ENCODE assay signal across 28 cellular contexts in genomic region chr7:34720289-34720688, GRCh38.
"Had no signal": no experiment of that assay in that cellular context is flagged by ENCODE, and none has a peak within 500 bp of the region (broad histone marks: within the 10 kb centered on the region; RNA-seq: fewer than 3 reads in every experiment).

No MANE protein-coding gene starts in this region.

- H3K27me3 ChIP-seq: neural progenitor cell, ovary, right lobe of liver, sigmoid colon, stomach, thyroid gland, tibial nerve, upper lobe of left lung, vagina had no signal

- H3K4me2 ChIP-seq: neural progenitor cell had no signal

- DNase-seq: nephron progenitor cell; occipital lobe; ovary; posterior cingulate gyrus; psoas muscle; right cardiac atrium; right lobe of liver; sigmoid colon; small intestine; stimulated activated CD4-positive, alpha-beta T cell treated with anti-CD3 and anti-CD28 coated beads, Interleukin-15, amount 100 ng/mL, for 24 hours; stimulated activated CD4-positive, alpha-beta T cell treated with anti-CD3 and anti-CD28 coated beads, Interleukin-2, amount 100 ng/mL, for 24 hours; stimulated activated CD4-positive, alpha-beta T cell treated with anti-CD3 and anti-CD28 coated beads, Interleukin-2, amount 100 ng/mL, for 48 hours; stimulated activated CD4-positive, alpha-beta T cell treated with anti-CD3 and anti-CD28 coated beads, Interleukin-4, amount 100 ng/mL, for 24 hours; stimulated activated naive B cell treated with anti-CD40 and anti-IgM and Interleukin-4, amounts not matched to agents 10 μg/mL and 1 μg/mL and 100 μg/mL, for 72 hours; stimulated activated naive CD4-positive, alpha-beta T cell treated with Interleukin-2 at 50 U/mL for 16 hours; stomach; thyroid gland; trophoblast cell; upper lobe of left lung had no signal

- H3K4me3 Mint-ChIP-seq: natural killer cell treated with Interleukin-12 subunit alpha and Interleukin-12 subunit beta and Interleukin-15 and Interleukin-18, amount 100 ng/mL, for 72 hours; nephron progenitor cell; neural progenitor cell; stimulated activated effector memory CD8-positive, alpha-beta T cell treated with anti-CD3 and anti-CD28 coated beads, Interleukin-12 subunit alpha, Interleukin-12 subunit beta, amount 100 ng/mL, for 72 hours; stimulated activated naive B cell treated with anti-CD40 and anti-IgM and Interleukin-4, amounts not matched to agents 10 μg/mL and 1 μg/mL and 100 μg/mL, for 72 hours; stimulated activated naive CD8-positive, alpha-beta T cell treated with anti-CD3 and anti-CD28 coated beads, Interleukin-15, Interleukin-2, amounts not matched to agents 100 ng/mL and 50 ng/mL, for 24 hours had no signal

- H3K9me3 ChIP-seq: ovary, psoas muscle, right lobe of liver, sigmoid colon, stomach, thoracic aorta, thyroid gland, tibial nerve, upper lobe of left lung, vagina had no signal

- ATAC-seq: natural killer cell treated with Interleukin-12 subunit alpha and Interleukin-12 subunit beta and Interleukin-15 and Interleukin-18, amount 100 ng/mL, for 72 hours; psoas muscle; right cardiac atrium; right lobe of liver; stimulated activated effector memory CD8-positive, alpha-beta T cell treated with anti-CD3 and anti-CD28 coated beads, Interleukin-12 subunit alpha, Interleukin-12 subunit beta, amount 100 ng/mL, for 72 hours; stimulated activated naive B cell treated with anti-CD40 and anti-IgM and Interleukin-4, amounts not matched to agents 10 μg/mL and 1 μg/mL and 100 μg/mL, for 72 hours had no signal

- H3K9me3 Mint-ChIP-seq: natural killer cell treated with Interleukin-12 subunit alpha and Interleukin-12 subunit beta and Interleukin-15 and Interleukin-18, amount 100 ng/mL, for 72 hours; nephron progenitor cell; neural progenitor cell; stimulated activated effector memory CD8-positive, alpha-beta T cell treated with anti-CD3 and anti-CD28 coated beads, Interleukin-12 subunit alpha, Interleukin-12 subunit beta, amount 100 ng/mL, for 72 hours; stimulated activated naive B cell treated with anti-CD40 and anti-IgM and Interleukin-4, amounts not matched to agents 10 μg/mL and 1 μg/mL and 100 μg/mL, for 72 hours; stimulated activated naive CD8-positive, alpha-beta T cell treated with anti-CD3 and anti-CD28 coated beads, Interleukin-15, Interleukin-2, amounts not matched to agents 100 ng/mL and 50 ng/mL, for 24 hours had no signal

- H3K9ac ChIP-seq: neural progenitor cell, parathyroid adenoma had no signal

- H3K36me3 ChIP-seq: neural progenitor cell, ovary, right lobe of liver, sigmoid colon, stomach, thoracic aorta, thyroid gland, tibial nerve, upper lobe of left lung, vagina had no signal

- H3K27me3 Mint-ChIP-seq: progenitor cell of endocrine pancreas; stimulated activated naive B cell treated with anti-CD40 and anti-IgM and Interleukin-4, amounts not matched to agents 10 μg/mL and 1 μg/mL and 100 μg/mL, for 72 hours; stimulated activated naive CD8-positive, alpha-beta T cell treated with anti-CD3 and anti-CD28 coated beads, Interleukin-15, Interleukin-2, amounts not matched to agents 100 ng/mL and 50 ng/mL, for 24 hours had no signal

- H3K4me1 Mint-ChIP-seq: nephron progenitor cell; stimulated activated naive B cell treated with anti-CD40 and anti-IgM and Interleukin-4, amounts not matched to agents 10 μg/mL and 1 μg/mL and 100 μg/mL, for 72 hours had no signal

- H3K27ac ChIP-seq: neural progenitor cell, ovary, parathyroid adenoma, psoas muscle, right lobe of liver, sigmoid colon, stomach, thoracic aorta, thyroid gland, tibial nerve, upper lobe of left lung, vagina had no signal

- H3K27ac Mint-ChIP-seq: nephron progenitor cell; neural progenitor cell; progenitor cell of endocrine pancreas; stimulated activated effector memory CD8-positive, alpha-beta T cell treated with anti-CD3 and anti-CD28 coated beads, Interleukin-12 subunit alpha, Interleukin-12 subunit beta, amount 100 ng/mL, for 72 hours; stimulated activated naive B cell treated with anti-CD40 and anti-IgM and Interleukin-4, amounts not matched to agents 10 μg/mL and 1 μg/mL and 100 μg/mL, for 72 hours; stimulated activated naive CD8-positive, alpha-beta T cell treated with anti-CD3 and anti-CD28 coated beads, Interleukin-15, Interleukin-2, amounts not matched to agents 100 ng/mL and 50 ng/mL, for 24 hours had no signal

- H3K4me1 ChIP-seq: neural progenitor cell, parathyroid adenoma, psoas muscle, right lobe of liver, sigmoid colon, stomach, thyroid gland, vagina had no signal

- H3K36me3 Mint-ChIP-seq: natural killer cell treated with Interleukin-12 subunit alpha and Interleukin-12 subunit beta and Interleukin-15 and Interleukin-18, amount 100 ng/mL, for 72 hours; neural progenitor cell; stimulated activated effector memory CD8-positive, alpha-beta T cell treated with anti-CD3 and anti-CD28 coated beads, Interleukin-12 subunit alpha, Interleukin-12 subunit beta, amount 100 ng/mL, for 72 hours; stimulated activated naive B cell treated with anti-CD40 and anti-IgM and Interleukin-4, amounts not matched to agents 10 μg/mL and 1 μg/mL and 100 μg/mL, for 72 hours had no signal

- H3K4me3 ChIP-seq: neural progenitor cell, ovary, psoas muscle, right lobe of liver, sigmoid colon, stomach, thoracic aorta, thyroid gland, tibial nerve, upper lobe of left lung, vagina had no signal
